Comparison of ENCODE assay signal across 8 cellular contexts in genomic region chr2:131801745-131802350, GRCh38.
A peak's percentile ranks its signal among the peaks of the same experiment; 100 is the strongest.
DNase-seq lines count a peak whose midpoint lies in the region; ATAC-seq lines count a peak whose summit lies in the region.

No MANE protein-coding gene starts in this region.

- peak; percentile 61 for DNase-seq in 8988T
- DNase-seq in NCI-H2029 (lab: John Stamatoyannopoulos, UW) = peak; percentile 21
- peak; percentile 61 to 69 for DNase-seq in activated CD4-positive, alpha-beta T cell treated with anti-CD3 and anti-CD28 coated beads for 24 hours (ENCODE audit: low read depth in 2 of 2)
- DNase-seq in central memory CD4-positive, alpha-beta T cell = peak; percentile 69
- peak; percentile 14 for DNase-seq in inferior parietal cortex (ENCODE audit: extremely low spot score)
- peak; percentile 65 to 67 for DNase-seq in stimulated activated CD4-positive, alpha-beta T cell treated with anti-CD3 and anti-CD28 coated beads, Interleukin-12 subunit alpha, Interleukin-12 subunit beta, amount 100 ng/mL, for 24 hours (ENCODE audit: low read depth in 2 of 2)

- ATAC-seq in GM18511 (IDR thresholded peaks at IDR 0.05; ENCODE audit: unreplicated experiment) = peak; percentile 98
- peak; percentile 83 for ATAC-seq in HG02938 (IDR thresholded peaks at IDR 0.05; ENCODE audit: unreplicated experiment)

Comparison
In these comparisons a context has a peak if more than half of its experiments do, and no peak if none do; other contexts are left out.
1. Peak in every context shown above with its lines: DNase-seq and ATAC-seq.
2. DNase-seq: peak in every context shown above with its lines; median percentile 69 in central memory CD4-positive, alpha-beta T cell; 66 in stimulated activated CD4-positive, alpha-beta T cell treated with anti-CD3 and anti-CD28 coated beads, Interleukin-12 subunit alpha, Interleukin-12 subunit beta, amount 100 ng/mL, for 24 hours; 65 in activated CD4-positive, alpha-beta T cell treated with anti-CD3 and anti-CD28 coated beads for 24 hours; 61 in 8988T; 21 in NCI-H2029; 14 in inferior parietal cortex.